8 cellular contexts compared by ENCODE assay signal in the genomic region with DNA sequence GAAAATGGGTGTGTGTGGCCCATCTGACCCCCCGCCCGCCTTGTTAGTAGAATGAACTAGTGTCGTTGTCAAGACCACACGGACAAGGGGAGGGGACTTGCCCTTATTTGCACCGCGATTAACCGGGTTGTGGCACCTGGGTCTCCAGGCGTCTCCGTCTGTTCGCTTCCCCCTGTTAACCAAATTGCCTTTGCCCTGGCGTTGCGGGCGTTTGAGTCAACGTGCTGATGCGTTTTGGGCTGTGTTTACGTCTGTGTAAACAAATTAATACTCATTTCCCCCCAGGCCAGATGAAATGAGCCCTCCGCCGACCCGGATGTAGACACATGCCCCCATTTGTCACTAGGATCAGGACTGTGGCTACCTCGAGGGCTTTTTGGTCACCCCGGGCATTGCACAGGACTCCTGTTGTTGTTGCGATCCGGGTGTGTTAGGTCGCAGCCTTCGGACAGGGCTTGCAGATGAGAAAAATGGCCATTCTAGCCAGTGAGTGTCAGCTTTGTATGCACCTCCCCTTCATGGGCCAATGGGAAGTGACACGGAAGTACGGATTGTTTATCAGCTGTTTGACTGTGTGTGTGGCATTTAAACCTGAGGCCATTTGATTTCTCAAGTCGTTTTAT.
A peak's percentile ranks its signal among the peaks of the same experiment; 100 is the strongest.
DNase-seq lines count a peak whose midpoint lies in the region; ATAC-seq and TF ChIP-seq lines count a peak whose summit lies in the region.

No MANE protein-coding gene starts in this region.

- no peaks in the 10 kb centered on the region for H3K27me3 ChIP-seq in layer of hippocampus (ENCODE audit: control insufficient read depth, insufficient read depth, low read length)

- H3K4me3 ChIP-seq in AG09309 (ENCODE audit: control insufficient read depth, low read depth, low read length), result peak overlapping the region; percentile 84

- ATAC-seq in GM18907 (IDR thresholded peaks at IDR 0.05; ENCODE audit: unreplicated experiment) (peak; percentile 86), HG03139 (IDR thresholded peaks at IDR 0.05; ENCODE audit: unreplicated experiment) (peak; percentile 80)

- no peak for TF ChIP-seq CTCF in AG09309 (IDR thresholded peaks at IDR 0.05; ENCODE audit: control insufficient read depth, insufficient read depth, low read depth, low read length, missing control alignments)

- H3K27ac ChIP-seq in cingulate gyrus (ENCODE audit: low read depth, low read length) (peak overlapping the region; percentile 96), layer of hippocampus (ENCODE audit: low read depth, low read length) (peak overlapping the region; percentile 95)

- DNase-seq in AG09309 (ENCODE audit: low read depth) (peak; percentile 58), NCI-H2227 treated with DMSO at 0.1 percent for 48 hours (lab: John Stamatoyannopoulos, UW) (peak; percentile 39)
- DNase-seq in activated CD4-positive, CD25-positive, alpha-beta regulatory T cell treated with anti-CD3 and anti-CD28 coated beads, Interleukin-2, amount 50 U/mL, for 72 hours, result peak; percentile 74
- peak; percentile 12 to 30 for DNase-seq in stimulated activated CD4-positive, alpha-beta T cell treated with anti-CD3 and anti-CD28 coated beads, Interleukin-1b, Interleukin-23, amount 100 ng/mL, for 4 hours (ENCODE audit: low read depth in 2 of 2)

Comparison
In these comparisons a context has a peak if more than half of its experiments do, and no peak if none do; other contexts are left out.
1. Peak in every context shown above with its lines: DNase-seq, ATAC-seq, H3K4me3 ChIP-seq and H3K27ac ChIP-seq.
2. DNase-seq: peak in every context shown above with its lines; median percentile 74 in activated CD4-positive, CD25-positive, alpha-beta regulatory T cell treated with anti-CD3 and anti-CD28 coated beads, Interleukin-2, amount 50 U/mL, for 72 hours; 58 in AG09309; 39 in NCI-H2227 treated with DMSO at 0.1 percent for 48 hours; 21 in stimulated activated CD4-positive, alpha-beta T cell treated with anti-CD3 and anti-CD28 coated beads, Interleukin-1b, Interleukin-23, amount 100 ng/mL, for 4 hours.